ENCODE assay signal across 8 cellular contexts in genomic region chr4:128862608-128863313, GRCh38. TPM values are rescaled to one million over a fixed set of nuclear protein-coding genes. Genes with fewer than 3 reads are reported as not detected.
DNase-seq lines count a peak whose midpoint lies in the region; ATAC-seq and FAIRE-seq lines count a peak whose summit lies in the region.

No MANE protein-coding gene starts in this region.

- peak; percentile 56 for ATAC-seq in GM19351 (IDR thresholded peaks at IDR 0.05; ENCODE audit: unreplicated experiment)
- peak; percentile 57 for ATAC-seq in HG03196 (IDR thresholded peaks at IDR 0.05; ENCODE audit: unreplicated experiment)
- no peak for ATAC-seq in left colon

- FAIRE-seq in urothelium cell line (lab: Jason Lieb, UNC), result no peak

- DNase-seq in activated CD8-positive, alpha-beta memory T cell treated with anti-CD3 and anti-CD28 coated beads, Interleukin-2, amount 50 U/mL, for 48 hours, result peak; percentile 56
- DNase-seq in iris pigment epithelial cell (ENCODE audit: low read depth) (peak; percentile 57), urothelium cell line (ENCODE audit: low spot score) (peak; percentile 8), T1000 (lab: John Stamatoyannopoulos, UW) (no peak), left colon (no peak), cortex of kidney (lab: John Stamatoyannopoulos, UW) (no peak)

- intact Hi-C loops in left colon (cut with DNase I, micrococcal nuclease), result loop anchor here in 1 of 2 donors (5.0 to 10.0 kb wide), 4 partner anchors 48 to 670 kb away; no protein-coding TSS in a partner anchor

RNA-seq across cellular contexts. Expression of gene JADE1, which starts 53.3 kb away (rescaled TPM):
- 1 to 10 TPM; 5.4 to 8.4 TPM for total RNA-seq in left colon

Comparison
In these comparisons a context has a peak if more than half of its experiments do, and no peak if none do; other contexts are left out.
1. DNase-seq: peak in activated CD8-positive, alpha-beta memory T cell treated with anti-CD3 and anti-CD28 coated beads, Interleukin-2, amount 50 U/mL, for 48 hours (single experiment), iris pigment epithelial cell (single experiment) and urothelium cell line (single experiment); none in T1000 (single experiment), left colon (0 of 2) and cortex of kidney (single experiment).